1 cellular context compared by ENCODE assay signal in genomic region chr15:52093539-52094502, GRCh38.
TF ChIP-seq lines count a peak whose summit lies in the region.

No MANE protein-coding gene starts in this region.

TF ChIP-seq in SK-N-SH, 30 proteins besides CTCF, POLR2A, EP300 and RAD21 (continued from another document):
- TF ChIP-seq, protein P1, sequence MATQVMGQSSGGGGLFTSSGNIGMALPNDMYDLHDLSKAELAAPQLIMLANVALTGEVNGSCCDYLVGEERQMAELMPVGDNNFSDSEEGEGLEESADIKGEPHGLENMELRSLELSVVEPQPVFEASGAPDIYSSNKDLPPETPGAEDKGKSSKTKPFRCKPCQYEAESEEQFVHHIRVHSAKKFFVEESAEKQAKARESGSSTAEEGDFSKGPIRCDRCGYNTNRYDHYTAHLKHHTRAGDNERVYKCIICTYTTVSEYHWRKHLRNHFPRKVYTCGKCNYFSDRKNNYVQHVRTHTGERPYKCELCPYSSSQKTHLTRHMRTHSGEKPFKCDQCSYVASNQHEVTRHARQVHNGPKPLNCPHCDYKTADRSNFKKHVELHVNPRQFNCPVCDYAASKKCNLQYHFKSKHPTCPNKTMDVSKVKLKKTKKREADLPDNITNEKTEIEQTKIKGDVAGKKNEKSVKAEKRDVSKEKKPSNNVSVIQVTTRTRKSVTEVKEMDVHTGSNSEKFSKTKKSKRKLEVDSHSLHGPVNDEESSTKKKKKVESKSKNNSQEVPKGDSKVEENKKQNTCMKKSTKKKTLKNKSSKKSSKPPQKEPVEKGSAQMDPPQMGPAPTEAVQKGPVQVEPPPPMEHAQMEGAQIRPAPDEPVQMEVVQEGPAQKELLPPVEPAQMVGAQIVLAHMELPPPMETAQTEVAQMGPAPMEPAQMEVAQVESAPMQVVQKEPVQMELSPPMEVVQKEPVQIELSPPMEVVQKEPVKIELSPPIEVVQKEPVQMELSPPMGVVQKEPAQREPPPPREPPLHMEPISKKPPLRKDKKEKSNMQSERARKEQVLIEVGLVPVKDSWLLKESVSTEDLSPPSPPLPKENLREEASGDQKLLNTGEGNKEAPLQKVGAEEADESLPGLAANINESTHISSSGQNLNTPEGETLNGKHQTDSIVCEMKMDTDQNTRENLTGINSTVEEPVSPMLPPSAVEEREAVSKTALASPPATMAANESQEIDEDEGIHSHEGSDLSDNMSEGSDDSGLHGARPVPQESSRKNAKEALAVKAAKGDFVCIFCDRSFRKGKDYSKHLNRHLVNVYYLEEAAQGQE (IDR thresholded peaks at IDR 0.05; ENCODE audit: low read depth, low read length): peak; percentile 59; the same call in 1 of the 2 replicates
- TF ChIP-seq NFIC (IDR thresholded peaks at IDR 0.05; ENCODE audit: borderline replicate concordance) (peak; percentile 97), FOXM1 (IDR thresholded peaks at IDR 0.05; ENCODE audit: low read depth) (peak; percentile 89), GATA2 (CRISPR knock-in tag; IDR thresholded peaks at IDR 0.05) (no peak), MEF2A (IDR thresholded peaks at IDR 0.05; ENCODE audit: borderline replicate concordance, low read depth) (peak; percentile 25; the same call in 1 of the 2 replicates), EZH2phosphoT487 (IDR thresholded peaks at IDR 0.05; ENCODE audit: borderline replicate concordance, low read depth) (no peak)
TF ChIP-seq in SK-N-SH: peak in this region for 17.
